Comparison of ENCODE assay signal across 12 cellular contexts in genomic region chr1:235213752-235214151, GRCh38.
"Had no signal": no experiment of that assay in that cellular context is flagged by ENCODE, and none has a peak within 500 bp of the region (broad histone marks: within the 10 kb centered on the region; RNA-seq: fewer than 3 reads in every experiment).

No MANE protein-coding gene starts in this region.

- H3K4me1 Mint-ChIP-seq: neural crest cell had no signal

- H3K4me3 Mint-ChIP-seq: neural crest cell had no signal

- DNase-seq: activated CD4-positive, alpha-beta T cell treated with anti-CD3 and anti-CD28 coated beads for 48 hours; central memory CD4-positive, alpha-beta T cell; effector memory CD4-positive, alpha-beta T cell; gastrocnemius medialis; heart right ventricle; left lung; stimulated activated CD4-positive, alpha-beta T cell treated with anti-CD3 and anti-CD28 coated beads, Interleukin-2, amount 100 ng/mL, for 48 hours; stimulated activated naive CD8-positive, alpha-beta T cell treated with anti-CD3 and anti-CD28 coated beads, Interleukin-15, amount 100 ng/mL, for 72 hours; testis; upper lobe of right lung had no signal

- ATAC-seq: gastrocnemius medialis; heart right ventricle; left lung; stimulated activated naive CD8-positive, alpha-beta T cell treated with anti-CD3 and anti-CD28 coated beads, Interleukin-15, amount 100 ng/mL, for 72 hours; upper lobe of right lung had no signal

- H3K9me3 Mint-ChIP-seq: neural crest cell; stimulated activated naive CD8-positive, alpha-beta T cell treated with anti-CD3 and anti-CD28 coated beads, Interleukin-15, amount 100 ng/mL, for 72 hours had no signal

- H3K27me3 Mint-ChIP-seq: stimulated activated naive CD8-positive, alpha-beta T cell treated with anti-CD3 and anti-CD28 coated beads, Interleukin-15, amount 100 ng/mL, for 72 hours had no signal

- FAIRE-seq: keratinocyte had no signal
